ENCODE assay signal across 20 cellular contexts in genomic region chr14:69780952-69781351, GRCh38. TPM values are rescaled to one million over a fixed set of nuclear protein-coding genes. Genes with fewer than 3 reads are reported as not detected.
DNase-seq lines count a peak whose midpoint lies in the region; ATAC-seq and TF ChIP-seq lines count a peak whose summit lies in the region.
"Had no signal": no experiment of that assay in that cellular context is flagged by ENCODE, and none has a peak within 500 bp of the region (broad histone marks: within the 10 kb centered on the region; RNA-seq: fewer than 3 reads in every experiment).

No MANE protein-coding gene starts in this region.

- peaks cover 6 to 61% of the 10 kb centered on the region in 2 experiments for H3K36me3 ChIP-seq in HEK293 (ENCODE audit: control insufficient read depth in 2 of 2, insufficient read depth in 1 of 2, low read length in 2 of 2)

- no peak overlapping the region for H3K4me3 Mint-ChIP-seq in activated T-cell treated with anti-CD3 and anti-CD28 coated beads, Interleukin-2, amount 50 U/mL, for 24 hours
- no peak overlapping the region for H3K4me3 Mint-ChIP-seq in central memory CD8-positive, alpha-beta T cell
- H3K4me3 Mint-ChIP-seq in natural killer cell, result no peak overlapping the region
- H3K4me3 Mint-ChIP-seq: GM23338 had no signal

- H3K36me3 Mint-ChIP-seq in activated T-cell treated with anti-CD3 and anti-CD28 coated beads, Interleukin-2, amount 50 U/mL, for 24 hours (ENCODE audit: low read depth), result peaks cover 63% of the 10 kb centered on the region
- peaks cover 41% of the 10 kb centered on the region for H3K36me3 Mint-ChIP-seq in central memory CD8-positive, alpha-beta T cell (ENCODE audit: insufficient read depth)
- peaks cover 18% of the 10 kb centered on the region for H3K36me3 Mint-ChIP-seq in natural killer cell

- H3K4me1 ChIP-seq in HEK293 (ENCODE audit: control insufficient read depth, insufficient read depth, low read length), result no peaks in the 10 kb centered on the region

- ATAC-seq in central memory CD8-positive, alpha-beta T cell (replicated peaks; ENCODE audit: extremely low read depth, poor library complexity, severe bottlenecking), result no peak
- ATAC-seq in natural killer cell (peak in 1 of 3 donors; percentile 11), GM21423 (IDR thresholded peaks at IDR 0.05; ENCODE audit: unreplicated experiment) (no peak), GM18517 (IDR thresholded peaks at IDR 0.05; ENCODE audit: unreplicated experiment) (no peak)
- ATAC-seq: GM23338 had no signal

- DNase-seq in activated T-cell treated with anti-CD3 and anti-CD28 coated beads, Interleukin-2, amount 50 U/mL, for 24 hours, result no peak
- DNase-seq in activated T-cell treated with anti-CD3 and anti-CD28 coated beads, Interleukin-2, amount 50 U/mL, for 1 hour, result no peak
- no peak for DNase-seq in central memory CD8-positive, alpha-beta T cell (ENCODE audit: low spot score in 2 of 2)
- DNase-seq in natural killer cell (no peak), NCI-H187 treated with DMSO at 0.1 percent for 48 hours (lab: John Stamatoyannopoulos, UW) (no peak)
- DNase-seq: DND-41; GDM1; NCI-H1092; NCI-H1694; NCI-H69; NK-92 treated with Interleukin-12 subunit alpha and Interleukin-12 subunit beta, amount 100 ng/mL, for 24 hours; OCI-M1 had no signal

- no peak overlapping the region for H3K27ac ChIP-seq in HEK293 (ENCODE audit: extremely low read depth, low read depth, low read length)
- H3K27ac ChIP-seq: KMS-11, RWPE1 had no signal

- POLR2A ChIA-PET in HEK293 (lab: Yijun Ruan, JAX), result interaction anchor here (2.0 kb wide), 1 partner anchor 14 kb away, joined by 7 read pairs; the partner anchor contains the start of gene SRSF5

- intact Hi-C loops in natural killer cell (cut with micrococcal nuclease), result no loop called here

- H3K9me3 Mint-ChIP-seq in activated T-cell treated with anti-CD3 and anti-CD28 coated beads, Interleukin-2, amount 50 U/mL, for 24 hours, result no peaks in the 10 kb centered on the region
- no peaks in the 10 kb centered on the region for H3K9me3 Mint-ChIP-seq in central memory CD8-positive, alpha-beta T cell
- H3K9me3 Mint-ChIP-seq in natural killer cell, result no peaks in the 10 kb centered on the region
- H3K9me3 Mint-ChIP-seq: GM23338 had no signal

- H3K9me3 ChIP-seq in HEK293 (ENCODE audit: control insufficient read depth, insufficient read depth, low read depth, low read length), result no peaks in the 10 kb centered on the region

- TF ChIP-seq CTCF in HEK293 (tag by site-specific recombination; IDR thresholded peaks at IDR 0.05) (no peak), natural killer cell (IDR thresholded peaks at IDR 0.05) (no peak)

- H3K27ac Mint-ChIP-seq in activated T-cell treated with anti-CD3 and anti-CD28 coated beads, Interleukin-2, amount 50 U/mL, for 24 hours, result peak overlapping the region; percentile 31
- peak overlapping the region; percentile 2 for H3K27ac Mint-ChIP-seq in central memory CD8-positive, alpha-beta T cell (ENCODE audit: low read depth)
- H3K27ac Mint-ChIP-seq in natural killer cell, result peak overlapping the region; percentile 3 to 70
- H3K27ac Mint-ChIP-seq: GM23338 had no signal

- H3K4me3 ChIP-seq in HEK293 (ENCODE audit: low read depth, low read length), result no peak overlapping the region
- H3K4me3 ChIP-seq: GM23338 had no signal

- H3K4me1 Mint-ChIP-seq in activated T-cell treated with anti-CD3 and anti-CD28 coated beads, Interleukin-2, amount 50 U/mL, for 24 hours (ENCODE audit: low read depth), result peaks cover 40% of the 10 kb centered on the region
- peaks cover 25% of the 10 kb centered on the region for H3K4me1 Mint-ChIP-seq in central memory CD8-positive, alpha-beta T cell
- peaks cover 30 to 45% of the 10 kb centered on the region in 2 donors for H3K4me1 Mint-ChIP-seq in natural killer cell
- H3K4me1 Mint-ChIP-seq: GM23338 had no signal

- CTCF ChIA-PET in HEK293 (lab: Yijun Ruan, JAX), result no interaction called here

- H3K27me3 Mint-ChIP-seq in activated T-cell treated with anti-CD3 and anti-CD28 coated beads, Interleukin-2, amount 50 U/mL, for 24 hours, result no peaks in the 10 kb centered on the region
- H3K27me3 Mint-ChIP-seq in central memory CD8-positive, alpha-beta T cell, result no peaks in the 10 kb centered on the region
- H3K27me3 Mint-ChIP-seq in natural killer cell (ENCODE audit: low read depth in 2 of 2), result no peaks in the 10 kb centered on the region

TF ChIP-seq in HEK293, 187 proteins besides CTCF, POLR2A, EP300 and RAD21:
- TF ChIP-seq ZIC2 (tag by site-specific recombination; IDR thresholded peaks at IDR 0.05) (peak; percentile 27; the same call in 1 of the 2 replicates), ZNF341 (tag by site-specific recombination; IDR thresholded peaks at IDR 0.05; ENCODE audit: low read depth) (no peak), OVOL3 (tag by site-specific recombination; IDR thresholded peaks at IDR 0.05) (no peak), ZNF311 (tag by site-specific recombination; IDR thresholded peaks at IDR 0.05; ENCODE audit: borderline replicate concordance) (no peak), SETDB1 (IDR thresholded peaks at IDR 0.05; ENCODE audit: insufficient read length, low read length) (no peak), ZNF791 (tag by site-specific recombination; IDR thresholded peaks at IDR 0.05) (no peak)

RNA-seq across cellular contexts. Expression of gene SRSF5, which starts 14.0 kb away (rescaled TPM):
- total RNA-seq in natural killer cell, result 1,000 to 10,000 TPM; 1,327 to 1,669 (median 1,634) TPM

RNA-seq across cellular contexts. Expression of gene SLC10A1, which starts 16.1 kb away (rescaled TPM):
- total RNA-seq in natural killer cell, result not detected
- total RNA-seq: A673, GM23338, MCF 10A had no signal
